9 cellular contexts compared by ENCODE assay signal in genomic region chr12:12901158-12901791, GRCh38. TPM values are rescaled to one million over a fixed set of nuclear protein-coding genes. Genes with fewer than 3 reads are reported as not detected.
DNase-seq lines count a peak whose midpoint lies in the region; ATAC-seq, FAIRE-seq and TF ChIP-seq lines count a peak whose summit lies in the region.
"Had no signal": no experiment of that assay in that cellular context is flagged by ENCODE, and none has a peak within 500 bp of the region (broad histone marks: within the 10 kb centered on the region; RNA-seq: fewer than 3 reads in every experiment).

No MANE protein-coding gene starts in this region.

- H3K36me3 Mint-ChIP-seq in HFFc6 (ENCODE audit: low read depth), result peaks cover 28% of the 10 kb centered on the region

- H3K4me1 Mint-ChIP-seq in HFFc6 (ENCODE audit: low read depth), result peaks cover 85% of the 10 kb centered on the region
- H3K4me1 Mint-ChIP-seq: central memory CD8-positive, alpha-beta T cell had no signal

- H3K4me3 ChIP-seq in gastroesophageal sphincter, result no peak overlapping the region
- H3K4me3 ChIP-seq in small intestine (ENCODE audit: low read depth in 1 of 2, low read length in 2 of 2), result peak overlapping the region in 1 of 2 donors; percentile 16

- peak overlapping the region; percentile 88 for H3K27ac Mint-ChIP-seq in HFFc6

- H3K4me1 ChIP-seq in gastroesophageal sphincter, result peaks cover 0 to 17% (median 7%) of the 10 kb centered on the region in 3 donors
- peaks cover 9 to 13% of the 10 kb centered on the region in 2 donors for H3K4me1 ChIP-seq in small intestine (ENCODE audit: control insufficient read depth in 2 of 2, insufficient read depth in 1 of 2, low read depth in 1 of 2, low read length in 1 of 2)

- H3K27ac ChIP-seq in gastroesophageal sphincter, result peak overlapping the region in 3 of 4 donors; percentile 65 to 82 (median 80)
- H3K27ac ChIP-seq in small intestine (ENCODE audit: low read depth in 1 of 2, low read length in 1 of 2), result peak overlapping the region; percentile 63 to 78

- peak; percentile 86 for ATAC-seq in gastroesophageal sphincter
- no peak for ATAC-seq in GM18498 (IDR thresholded peaks at IDR 0.05; ENCODE audit: unreplicated experiment)
- ATAC-seq in HG03378 (IDR thresholded peaks at IDR 0.05; ENCODE audit: unreplicated experiment), result no peak

- DNase-seq in HFFc6 (peak; percentile 94), SW 1271 (lab: John Stamatoyannopoulos, UW) (peak; percentile 79 to 85), small intestine (peak; percentile 82), NCI-H524 treated with DMSO at 0.1 percent for 48 hours (lab: John Stamatoyannopoulos, UW) (no peak), HuH-7 (ENCODE audit: low spot score) (no peak)

- FAIRE-seq in small intestine (lab: Jason Lieb, UNC), result no peak

- H3K27me3 Mint-ChIP-seq in HFFc6 (ENCODE audit: insufficient read depth), result peaks cover 13% of the 10 kb centered on the region; the same call in 1 of the 2 replicates

- no peak for TF ChIP-seq POLR2A in gastroesophageal sphincter (IDR thresholded peaks at IDR 0.05)

- H3K9me3 Mint-ChIP-seq in HFFc6, result no peaks in the 10 kb centered on the region; the same call in 1 of the 2 replicates
- H3K9me3 Mint-ChIP-seq: central memory CD8-positive, alpha-beta T cell had no signal

- peak overlapping the region; percentile 71 for H3K4me3 Mint-ChIP-seq in HFFc6
- H3K4me3 Mint-ChIP-seq: central memory CD8-positive, alpha-beta T cell had no signal

- TF ChIP-seq EP300 in gastroesophageal sphincter (IDR thresholded peaks at IDR 0.05), result no peak

- H3K36me3 ChIP-seq in gastroesophageal sphincter, result no peaks in the 10 kb centered on the region
- peaks cover 0 to 4% of the 10 kb centered on the region in 2 donors for H3K36me3 ChIP-seq in small intestine (ENCODE audit: control insufficient read depth in 2 of 2, insufficient read depth in 2 of 2, low read length in 2 of 2)

- H3K27me3 ChIP-seq in gastroesophageal sphincter (no peaks in the 10 kb centered on the region), small intestine (ENCODE audit: control insufficient read depth in 2 of 2, insufficient read depth in 2 of 2, low read length in 2 of 2) (no peaks in the 10 kb centered on the region)

- 80 to 100% methylated on average over 1 of the region's 10 CpGs for whole genome bisulfite sequencing in gastroesophageal sphincter (ENCODE audit: low coverage in 1 of 2), 2 donors
- WGBS in small intestine, 3 donors, result 26 to 63% (median 43%) methylated on average over 10 of the region's 10 CpGs

- H3K9me3 ChIP-seq in gastroesophageal sphincter (no peaks in the 10 kb centered on the region), small intestine (ENCODE audit: control insufficient read depth, low read depth) (no peaks in the 10 kb centered on the region)

- TF ChIP-seq CTCF in HFFc6 (IDR thresholded peaks at IDR 0.05) (no peak), gastroesophageal sphincter (IDR thresholded peaks at IDR 0.05) (no peak)

RNA-seq across cellular contexts. Expression of gene GPRC5A, which starts 9.9 kb away (rescaled TPM):
- total RNA-seq in HFFc6 (2021; fragmentation: NEBNext Ultra II Directional; extraction: Animal tissue kit (Norgen Biotek cat#: 25700)), result 100 to 1,000 TPM; 206 to 371 (median 280) TPM
- 10 to 100 TPM in 1 of 4 donors, 1 to 10 TPM in 3; 1.4 to 21.9 (median 3.0) TPM for total RNA-seq in gastroesophageal sphincter
- polyA plus RNA-seq in small intestine, result 10 to 100 TPM; 13.2 to 28.6 (median 15.8) TPM

RNA-seq across cellular contexts. Expression of gene GPRC5D, which starts 50.7 kb away (rescaled TPM):
- total RNA-seq in HFFc6 (2021; fragmentation: NEBNext Ultra II Directional; extraction: Animal tissue kit (Norgen Biotek cat#: 25700)), result not detected
- total RNA-seq in gastroesophageal sphincter, result not detected
- under 1 TPM in 1 of 3 donors, not detected in 2; 0.22 TPM for polyA plus RNA-seq in small intestine

Comparison
In these comparisons a context has a peak if more than half of its experiments do, and no peak if none do; other contexts are left out.
1. DNase-seq: peak in HFFc6 (single experiment), SW 1271 (2 of 2) and small intestine (single experiment); none in NCI-H524 treated with DMSO at 0.1 percent for 48 hours (single experiment) and HuH-7 (single experiment).
2. RNA of gene GPRC5A, which starts 9.9 kb away (total RNA-seq): 206 to 371 TPM in HFFc6; 1.4 to 21.9 TPM in gastroesophageal sphincter; every median in the first group is over 4 times any median in the second.